8 cellular contexts compared by ENCODE assay signal in genomic region chr2:8229546-8229986, GRCh38.
DNase-seq lines count a peak whose midpoint lies in the region; ATAC-seq and TF ChIP-seq lines count a peak whose summit lies in the region.

No MANE protein-coding gene starts in this region.

- no peak overlapping the region for H3K4me3 ChIP-seq in skeletal muscle cell (ENCODE audit: low read depth, low read length)

- DNase-seq in GM10248 (ENCODE audit: extremely low spot score) (peak; percentile 62), Kasumi-1 (lab: John Stamatoyannopoulos, UW) (peak; percentile 79 to 89), fibroblast of peridontal ligament (ENCODE audit: extremely low read depth) (peak; percentile 84), skeletal muscle cell (ENCODE audit: low read depth) (peak; percentile 72), NCI-H2081 treated with DMSO at 0.1 percent for 48 hours (lab: John Stamatoyannopoulos, UW) (no peak), NCI-H1092 (lab: John Stamatoyannopoulos, UW) (no peak)
- peak; percentile 19 to 46 for DNase-seq in activated CD4-positive, alpha-beta T cell treated with anti-CD3 and anti-CD28 coated beads, Interleukin-2, amount 50 U/mL, for 48 hours

- no peak for TF ChIP-seq CTCF in GM10248 (IDR thresholded peaks at IDR 0.05; ENCODE audit: control extremely low read depth, extremely low read depth, low read depth, missing control alignments)

- peak; percentile 91 for ATAC-seq in GM21786 (IDR thresholded peaks at IDR 0.05; ENCODE audit: unreplicated experiment)

- POLR2A ChIA-PET in GM10248 (lab: Yijun Ruan, JAX) = interaction anchor here (0.7 kb wide), 1 partner anchor 453 kb away, joined by 4 read pairs; the partner anchor contains the start of gene ID2

- CTCF ChIA-PET in GM10248 (lab: Yijun Ruan, JAX) = interaction anchor here (1.2 kb wide), 2 partner anchors 9 to 25 kb away, joined by 4 read pairs; no protein-coding TSS in a partner anchor

Comparison
In these comparisons a context has a peak if more than half of its experiments do, and no peak if none do; other contexts are left out.
1. DNase-seq: peak in GM10248 (single experiment), Kasumi-1 (2 of 2), activated CD4-positive, alpha-beta T cell treated with anti-CD3 and anti-CD28 coated beads, Interleukin-2, amount 50 U/mL, for 48 hours (2 of 2), fibroblast of peridontal ligament (single experiment) and skeletal muscle cell (single experiment); none in NCI-H2081 treated with DMSO at 0.1 percent for 48 hours (single experiment) and NCI-H1092 (single experiment).